8 cellular contexts compared by ENCODE assay signal in the genomic region with DNA sequence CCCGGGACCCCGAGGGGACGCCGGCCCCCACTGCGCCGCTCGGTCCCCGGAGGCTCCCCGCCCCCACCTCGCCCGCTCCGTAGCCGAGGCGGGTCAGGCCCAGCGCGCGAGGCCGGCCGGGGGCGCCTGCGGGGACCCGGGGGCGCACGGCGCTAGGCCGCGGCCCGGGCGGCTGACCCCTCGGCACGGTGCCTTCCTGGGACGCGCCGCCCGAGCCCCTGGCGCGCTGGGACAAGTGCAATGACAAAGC. TPM values are rescaled to one million over a fixed set of nuclear protein-coding genes. Genes with fewer than 3 reads are reported as not detected.
DNase-seq lines count a peak whose midpoint lies in the region; ATAC-seq and TF ChIP-seq lines count a peak whose summit lies in the region.

No MANE protein-coding gene starts in this region.

- peak overlapping the region; percentile 74 for H3K4me3 ChIP-seq in GM12875 (ENCODE audit: low read depth, low read length)
- peak overlapping the region; percentile 71 for H3K4me3 ChIP-seq in HL-60 (replicated peaks; ENCODE audit: insufficient read depth, low read length)
- no peak overlapping the region for H3K4me3 ChIP-seq in endocrine pancreas (ENCODE audit: control insufficient read depth, insufficient read depth, low read length)
- H3K4me3 ChIP-seq in ovary, result peak overlapping the region; percentile 67

- peaks cover 10% of the 10 kb centered on the region for H3K4me1 ChIP-seq in endocrine pancreas (ENCODE audit: control insufficient read depth, insufficient read depth, low read length)
- peaks cover 3% of the 10 kb centered on the region for H3K4me1 ChIP-seq in ovary (ENCODE audit: insufficient read depth)

- H3K9me3 ChIP-seq in endocrine pancreas (ENCODE audit: control insufficient read depth, low read length) (no peaks in the 10 kb centered on the region), ovary (no peaks in the 10 kb centered on the region)

- peak; percentile 11 for TF ChIP-seq POLR2A in ovary (IDR thresholded peaks at IDR 0.05)

- DNase-seq in HL-60 (ENCODE audit: low read depth in 1 of 2, low spot score in 1 of 2) (no peak), ovary (no peak), inferior parietal cortex (ENCODE audit: extremely low spot score) (no peak), EL (no peak), superior temporal gyrus (ENCODE audit: extremely low spot score) (no peak)

- H3K36me3 ChIP-seq in endocrine pancreas (ENCODE audit: control insufficient read depth, insufficient read depth, low read length) (no peaks in the 10 kb centered on the region), ovary (no peaks in the 10 kb centered on the region)

- no peak overlapping the region; the same call in 1 of the 2 replicates for H3K27ac ChIP-seq in HL-60 (replicated peaks)
- H3K27ac ChIP-seq in ovary, result peak overlapping the region; percentile 91 to 95

- no peaks in the 10 kb centered on the region for H3K27me3 ChIP-seq in HL-60 (ENCODE audit: insufficient read depth, poor library complexity, severe bottlenecking)
- no peaks in the 10 kb centered on the region for H3K27me3 ChIP-seq in endocrine pancreas (ENCODE audit: control insufficient read depth, insufficient read depth, low read length)
- no peaks in the 10 kb centered on the region for H3K27me3 ChIP-seq in ovary

- TF ChIP-seq EP300 in ovary (IDR thresholded peaks at IDR 0.05), result no peak

- TF ChIP-seq CTCF in GM12875 (IDR thresholded peaks at IDR 0.05; ENCODE audit: borderline replicate concordance, insufficient read depth, low read depth, low read length), result no peak
- TF ChIP-seq CTCF in HL-60 (IDR thresholded peaks at IDR 0.05; ENCODE audit: insufficient read depth, low read length), result no peak
- TF ChIP-seq CTCF in ovary (IDR thresholded peaks at IDR 0.05), result no peak

- H3K9ac ChIP-seq in endocrine pancreas (ENCODE audit: control insufficient read depth, insufficient read depth, low read length), result peak overlapping the region; percentile 27

- intact Hi-C loops in ovary (cut with DNase I), result loop anchor here (2.0 to 10.0 kb wide), 7 partner anchors 62 to 188 kb away; no protein-coding TSS in a partner anchor

- no peak for ATAC-seq in GM21367 (IDR thresholded peaks at IDR 0.05; ENCODE audit: unreplicated experiment)

- WGBS in ovary, 3 donors, result 0% methylated on average over 10 to 37 of the region's 37 CpGs; no CpG with 5 or more reads in 1 of the 3 donors

RNA-seq across cellular contexts. Expression of gene IRF2, which starts 1.2 kb away (rescaled TPM):
- 10 to 100 TPM; 27.8 to 68.4 (median 40.7) TPM for total RNA-seq in ovary
- polyA plus RNA-seq in ovary, result 10 to 100 TPM; 31.7 to 60.6 TPM
